In the genomic region with DNA sequence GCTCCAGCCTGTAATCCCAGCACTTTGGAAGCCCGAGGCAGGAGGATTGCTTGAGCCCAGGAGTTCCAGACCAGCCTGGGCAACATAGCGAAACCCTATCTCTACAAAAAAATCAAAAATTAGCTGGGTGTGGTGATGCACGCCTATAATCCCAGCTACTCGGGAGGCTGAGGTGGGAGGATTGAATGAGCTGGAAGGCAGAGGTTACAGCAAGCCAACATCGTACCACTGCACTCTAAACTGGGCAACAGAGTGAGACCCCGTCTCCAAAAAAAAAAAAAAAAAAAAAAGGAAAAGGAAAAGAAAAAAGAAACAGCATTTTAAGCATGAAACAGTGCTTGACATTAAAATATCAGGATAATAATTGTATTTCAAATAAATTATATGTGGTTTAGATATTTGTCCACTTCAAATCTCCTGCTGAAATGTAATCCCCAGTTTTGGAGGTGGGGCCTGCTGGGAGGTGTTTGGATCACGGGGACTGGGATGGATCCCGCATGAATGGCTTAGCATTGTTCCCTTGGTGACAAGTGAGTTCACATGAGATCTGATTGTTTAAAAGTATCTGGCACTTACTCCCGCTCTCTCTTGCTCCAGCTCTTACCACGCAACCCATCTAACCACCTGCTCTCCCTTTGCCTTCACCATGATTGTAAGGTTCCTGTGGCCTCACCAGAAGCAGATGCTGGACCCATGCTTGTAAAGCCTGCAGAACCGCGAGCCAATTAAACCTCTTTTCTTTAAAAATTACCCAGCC, we compare ENCODE assay signal across 18 cellular contexts.
"Had no signal": no experiment of that assay in that cellular context is flagged by ENCODE, and none has a peak within 500 bp of the region (broad histone marks: within the 10 kb centered on the region; RNA-seq: fewer than 3 reads in every experiment).

No MANE protein-coding gene starts in this region.

- H3K4me3 ChIP-seq: ascending aorta, breast epithelium, heart left ventricle, sigmoid colon, spleen, stomach, uterus had no signal

- H3K9me3 Mint-ChIP-seq: activated T-helper 17 cell treated with anti-CD3 and anti-CD28 coated beads, Interleukin-2, amount 50 U/mL, for 72 hours had no signal

- H3K27ac ChIP-seq: ascending aorta, breast epithelium, epithelial cell of prostate, heart left ventricle, sigmoid colon, spleen, stomach, uterus had no signal

- H3K27me3 ChIP-seq: ascending aorta, breast epithelium, heart left ventricle, sigmoid colon, spleen, stomach, uterus had no signal

- H3K4me3 Mint-ChIP-seq: activated T-helper 17 cell treated with anti-CD3 and anti-CD28 coated beads, Interleukin-2, amount 50 U/mL, for 72 hours had no signal

- H3K4me1 ChIP-seq: ascending aorta, breast epithelium, uterus had no signal

- H3K9me3 ChIP-seq: ascending aorta, breast epithelium, heart left ventricle, sigmoid colon, spleen, stomach, uterus had no signal

- H3K36me3 ChIP-seq: ascending aorta, breast epithelium, heart left ventricle, sigmoid colon, spleen, stomach, uterus had no signal

- H3K27ac Mint-ChIP-seq: activated T-helper 17 cell treated with anti-CD3 and anti-CD28 coated beads, Interleukin-2, amount 50 U/mL, for 72 hours had no signal

- H3K27me3 Mint-ChIP-seq: activated T-helper 17 cell treated with anti-CD3 and anti-CD28 coated beads, Interleukin-2, amount 50 U/mL, for 72 hours had no signal

- DNase-seq: activated CD4-positive, alpha-beta T cell treated with anti-CD3 and anti-CD28 coated beads, Interleukin-2, amount 50 U/mL, for 1 hour; activated naive CD4-positive, alpha-beta T cell treated with Interleukin-2 at 50 U/mL for 16 hours; cerebellar nuclear complex; effector memory CD4-positive, alpha-beta T cell; foreskin melanocyte; heart left ventricle; mammary epithelial cell; sigmoid colon; spleen; stimulated activated CD4-positive, alpha-beta T cell treated with anti-CD3 and anti-CD28 coated beads, Interleukin-1b, Interleukin-23, amount 100 ng/mL, for 48 hours; stomach; uterus had no signal

- ATAC-seq: activated CD4-positive, CD25-positive, alpha-beta regulatory T cell treated with anti-CD3 and anti-CD28 coated beads, Interleukin-2, amount 50 U/mL, for 24 hours; activated T-helper 17 cell treated with anti-CD3 and anti-CD28 coated beads, Interleukin-2, amount 50 U/mL, for 72 hours; heart left ventricle; left lobe of liver had no signal
